In the genomic region with DNA sequence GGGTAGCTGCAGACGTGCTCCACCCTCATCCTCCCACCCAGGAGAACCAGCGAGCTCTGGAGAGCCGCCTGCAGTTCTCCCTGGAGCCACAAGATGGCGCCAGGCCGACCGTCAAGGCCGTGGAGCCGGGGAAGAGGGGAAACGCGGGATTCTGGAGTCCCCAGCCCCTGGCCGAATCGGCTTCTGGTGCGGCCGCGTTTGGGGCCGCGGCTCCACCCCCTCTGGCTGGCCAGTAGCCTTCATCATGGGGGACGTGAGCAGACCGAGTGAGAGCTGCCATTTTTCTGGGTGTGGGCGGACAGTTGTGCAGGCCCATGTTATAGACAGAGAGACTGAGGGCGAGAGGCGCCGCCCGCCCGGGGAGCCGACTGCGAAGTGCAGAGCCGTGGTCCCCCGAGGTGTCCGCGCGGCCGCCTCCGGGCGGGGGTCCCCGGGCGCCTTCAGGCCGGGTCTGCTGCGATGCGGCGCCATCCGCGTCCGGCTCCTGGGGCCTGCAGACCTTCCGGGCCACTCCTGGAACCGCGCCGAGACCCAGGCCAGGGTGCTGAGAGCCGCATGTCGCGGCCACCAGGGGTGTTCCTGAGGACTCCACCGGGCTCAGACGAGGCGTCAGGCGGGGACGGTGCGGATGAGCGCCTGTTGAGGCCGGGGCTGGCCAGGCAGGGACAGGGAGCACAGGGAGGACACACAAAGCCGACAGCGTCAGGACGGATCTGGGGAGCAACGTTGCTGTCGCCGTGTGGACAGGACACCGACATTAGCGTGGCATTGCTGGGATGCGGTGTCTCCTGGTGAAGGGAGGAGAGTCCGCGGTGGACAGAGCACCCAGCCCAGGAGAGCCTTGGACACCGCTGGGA, we compare ENCODE assay signal across 8 cellular contexts.
DNase-seq lines count a peak whose midpoint lies in the region; ATAC-seq and TF ChIP-seq lines count a peak whose summit lies in the region.

No MANE protein-coding gene starts in this region.

- no peaks in the 10 kb centered on the region for H3K36me3 ChIP-seq in ovary
- no peaks in the 10 kb centered on the region for H3K36me3 ChIP-seq in transverse colon

- in situ Hi-C loops in ACHN (cut with HindIII; ENCODE audit: low pct_ligation_motif_present, low pct_unique_long_range_greater_than_20kb, low sequenced_read_pairs): no loop called here
- in situ Hi-C loops in transverse colon (cut with MboI; ENCODE audit: low pct_ligation_motif_present in 1 of 4, low pct_unique_long_range_greater_than_20kb in 1 of 4, low sequenced_read_pairs in 3 of 4): loop anchor here in 1 of 4 donors (25.0 kb wide), 1 partner anchor 650 kb away; no protein-coding TSS in a partner anchor

- H3K9me3 Mint-ChIP-seq in activated naive CD4-positive, alpha-beta T cell treated with anti-CD3 and anti-CD28 coated beads, Interleukin-2, amount 10 ng/mL, durations not matched to agents 7 days and 5 days: no peaks in the 10 kb centered on the region
- peaks cover 2% of the 10 kb centered on the region for H3K9me3 Mint-ChIP-seq in glutamatergic neuron (ENCODE audit: unreplicated experiment)

- TF ChIP-seq CTCF in glutamatergic neuron (IDR thresholded peaks at IDR 0.05; ENCODE audit: partially characterized antibody, unreplicated experiment) (peak; percentile 100), ovary (IDR thresholded peaks at IDR 0.05) (peak; percentile 77 to 96 (median 89)), transverse colon (IDR thresholded peaks at IDR 0.05) (peak; percentile 84 to 99 (median 98))

- H3K4me3 ChIP-seq in ovary: no peak overlapping the region
- H3K4me3 ChIP-seq in transverse colon: peak overlapping the region in 2 of 4 donors; percentile 8 to 37

- H3K4me1 ChIP-seq in ovary (ENCODE audit: insufficient read depth): peaks cover 6% of the 10 kb centered on the region
- peaks cover 0 to 16% (median 6%) of the 10 kb centered on the region in 4 donors for H3K4me1 ChIP-seq in transverse colon

- TF ChIP-seq EP300 in ovary (IDR thresholded peaks at IDR 0.05) (no peak), transverse colon (IDR thresholded peaks at IDR 0.05; ENCODE audit: low read depth) (no peak)

- DNase-seq in ACHN (peak; percentile 46), RKO (ENCODE audit: low spot score) (peak; percentile 32), glutamatergic neuron (peak; percentile 91), ovary (peak; percentile 81 to 90 (median 87)), transverse colon (peak; percentile 69)
- peak; percentile 70 for DNase-seq in activated naive CD4-positive, alpha-beta T cell treated with anti-CD3 and anti-CD28 coated beads, Interleukin-2, amount 10 ng/mL, durations not matched to agents 7 days and 5 days

- H3K27me3 ChIP-seq in ovary (no peaks in the 10 kb centered on the region), transverse colon (no peaks in the 10 kb centered on the region)

- ATAC-seq in GM18498 (IDR thresholded peaks at IDR 0.05; ENCODE audit: unreplicated experiment): peak; percentile 59
- ATAC-seq in HG03460 (IDR thresholded peaks at IDR 0.05; ENCODE audit: unreplicated experiment): peak; percentile 40

- no peak for TF ChIP-seq POLR2A in ovary (IDR thresholded peaks at IDR 0.05)
- TF ChIP-seq POLR2A in transverse colon (IDR thresholded peaks at IDR 0.05): no peak

- no peak overlapping the region for H3K4me3 Mint-ChIP-seq in activated naive CD4-positive, alpha-beta T cell treated with anti-CD3 and anti-CD28 coated beads, Interleukin-2, amount 10 ng/mL, durations not matched to agents 7 days and 5 days
- no peak overlapping the region for H3K4me3 Mint-ChIP-seq in glutamatergic neuron (ENCODE audit: unreplicated experiment)

- H3K27ac ChIP-seq in ovary: no peak overlapping the region
- H3K27ac ChIP-seq in transverse colon: no peak overlapping the region

- intact Hi-C loops in ovary (cut with DNase I) (loop anchor here in 1 of 4 donors (5.0 kb wide), 1 partner anchor 415 kb away; no protein-coding TSS in a partner anchor), transverse colon (cut with DNase I; ENCODE audit: low total_unique reads) (no loop called here)

- H3K9me3 ChIP-seq in ovary (no peaks in the 10 kb centered on the region), transverse colon (no peaks in the 10 kb centered on the region)

- peaks cover 38% of the 10 kb centered on the region for H3K27me3 Mint-ChIP-seq in activated naive CD4-positive, alpha-beta T cell treated with anti-CD3 and anti-CD28 coated beads, Interleukin-2, amount 10 ng/mL, durations not matched to agents 7 days and 5 days
- peaks cover 2% of the 10 kb centered on the region for H3K27me3 Mint-ChIP-seq in glutamatergic neuron (ENCODE audit: unreplicated experiment)

- CTCF ChIA-PET in activated naive CD4-positive, alpha-beta T cell treated with anti-CD3 and anti-CD28 coated beads, Interleukin-2, amount 10 ng/mL, durations not matched to agents 7 days and 5 days (lab: Charles Lee): interaction anchor here (0.7 to 1.3 kb wide), 10 partner anchors 8 to 560 kb away, joined by 3 to 5 read pairs (median 3); no protein-coding TSS in a partner anchor

- no peak overlapping the region for H3K27ac Mint-ChIP-seq in activated naive CD4-positive, alpha-beta T cell treated with anti-CD3 and anti-CD28 coated beads, Interleukin-2, amount 10 ng/mL, durations not matched to agents 7 days and 5 days
- H3K27ac Mint-ChIP-seq in glutamatergic neuron (ENCODE audit: unreplicated experiment): no peak overlapping the region

- WGBS in ovary, 3 donors: 38 to 50% (median 47%) methylated on average over 39 to 71 of the region's 71 CpGs
- 54 to 96% methylated on average over 5 to 49 of the region's 71 CpGs for WGBS in transverse colon (ENCODE audit: low coverage in 1 of 2), 2 donors

- H3K36me3 Mint-ChIP-seq in activated naive CD4-positive, alpha-beta T cell treated with anti-CD3 and anti-CD28 coated beads, Interleukin-2, amount 10 ng/mL, durations not matched to agents 7 days and 5 days: no peaks in the 10 kb centered on the region
- H3K36me3 Mint-ChIP-seq in glutamatergic neuron (ENCODE audit: unreplicated experiment): no peaks in the 10 kb centered on the region

- peaks cover 15% of the 10 kb centered on the region for H3K4me1 Mint-ChIP-seq in activated naive CD4-positive, alpha-beta T cell treated with anti-CD3 and anti-CD28 coated beads, Interleukin-2, amount 10 ng/mL, durations not matched to agents 7 days and 5 days
- peaks cover 21% of the 10 kb centered on the region for H3K4me1 Mint-ChIP-seq in glutamatergic neuron (ENCODE audit: low read depth, unreplicated experiment)

Comparison
In these comparisons a context has a peak if more than half of its experiments do, and no peak if none do; other contexts are left out.
1. DNase-seq: peak in every context shown above with its lines; median percentile 91 in glutamatergic neuron; 87 in ovary; 70 in activated naive CD4-positive, alpha-beta T cell treated with anti-CD3 and anti-CD28 coated beads, Interleukin-2, amount 10 ng/mL, durations not matched to agents 7 days and 5 days; 69 in transverse colon; 46 in ACHN; 32 in RKO.